ENCODE assay signal across 15 cellular contexts in genomic region chr3:31815006-31815405, GRCh38.
"Had no signal": no experiment of that assay in that cellular context is flagged by ENCODE, and none has a peak within 500 bp of the region (broad histone marks: within the 10 kb centered on the region; RNA-seq: fewer than 3 reads in every experiment).

No MANE protein-coding gene starts in this region.

- H3K9me3 ChIP-seq: esophagus squamous epithelium, upper lobe of left lung had no signal

- H3K4me3 ChIP-seq: breast epithelium, esophagus squamous epithelium, upper lobe of left lung had no signal

- H3K4me1 Mint-ChIP-seq: activated CD4-positive, alpha-beta T cell treated with anti-CD3 and anti-CD28 coated beads, Interleukin-2, amount 10 ng/mL, durations not matched to agents 24 days and 14 days had no signal

- H3K27ac Mint-ChIP-seq: activated CD4-positive, alpha-beta T cell treated with anti-CD3 and anti-CD28 coated beads, Interleukin-2, amount 10 ng/mL, durations not matched to agents 24 days and 14 days; activated naive CD4-positive, alpha-beta T cell treated with anti-CD3 and anti-CD28 coated beads for 36 hours; activated T-helper 1 cell treated with anti-CD3 and anti-CD28 coated beads, Interleukin-12 subunit alpha, Interleukin-12 subunit beta, Interleukin-2, Interleukin-4 antibody, amounts not matched to agents 30 ng/mL and 10 ng/mL and 1 ng/mL, durations not matched to agents 14 hours and 24 hours and 36 hours; T-helper 1 cell treated with Interleukin-12 subunit alpha and Interleukin-12 subunit beta and Interleukin-4 antibody, amounts not matched to agents 30 μg/mL and 1 μg/mL, for 36 hours had no signal

- H3K27me3 ChIP-seq: breast epithelium, esophagus squamous epithelium, upper lobe of left lung had no signal

- H3K79me2 ChIP-seq: parathyroid adenoma had no signal

- H3K9ac ChIP-seq: parathyroid adenoma had no signal

- DNase-seq: activated CD4-positive, alpha-beta T cell treated with anti-CD3 and anti-CD28 coated beads, Interleukin-2, amount 10 ng/mL, durations not matched to agents 24 days and 14 days; activated naive CD4-positive, alpha-beta T cell treated with anti-CD3 and anti-CD28 coated beads for 36 hours; esophagus squamous epithelium; foreskin fibroblast; glutamatergic neuron; mammary epithelial cell; retina; stimulated activated CD4-positive, alpha-beta T cell treated with anti-CD3 and anti-CD28 coated beads, Interleukin-4, amount 100 ng/mL, for 4 hours; upper lobe of left lung had no signal

- ATAC-seq: SK-N-SH treated with all-trans-retinoic acid at 6 μM for 48 hours had no signal

- H3K4me1 ChIP-seq: breast epithelium, esophagus squamous epithelium, parathyroid adenoma, upper lobe of left lung had no signal

- H3K27ac ChIP-seq: breast epithelium, esophagus squamous epithelium, parathyroid adenoma, upper lobe of left lung had no signal

- H2AFZ ChIP-seq: parathyroid adenoma had no signal

- H3K27me3 Mint-ChIP-seq: activated CD4-positive, alpha-beta T cell treated with anti-CD3 and anti-CD28 coated beads, Interleukin-2, amount 10 ng/mL, durations not matched to agents 24 days and 14 days had no signal

- H3K4me3 Mint-ChIP-seq: activated CD4-positive, alpha-beta T cell treated with anti-CD3 and anti-CD28 coated beads, Interleukin-2, amount 10 ng/mL, durations not matched to agents 24 days and 14 days; activated naive CD4-positive, alpha-beta T cell treated with anti-CD3 and anti-CD28 coated beads for 36 hours; activated T-helper 1 cell treated with anti-CD3 and anti-CD28 coated beads, Interleukin-12 subunit alpha, Interleukin-12 subunit beta, Interleukin-2, Interleukin-4 antibody, amounts not matched to agents 30 ng/mL and 10 ng/mL and 1 ng/mL, durations not matched to agents 14 hours and 24 hours and 36 hours; neural crest cell; T-helper 1 cell treated with Interleukin-12 subunit alpha and Interleukin-12 subunit beta and Interleukin-4 antibody, amounts not matched to agents 30 μg/mL and 1 μg/mL, for 36 hours had no signal

- H3K9me3 Mint-ChIP-seq: activated CD4-positive, alpha-beta T cell treated with anti-CD3 and anti-CD28 coated beads, Interleukin-2, amount 10 ng/mL, durations not matched to agents 24 days and 14 days; activated naive CD4-positive, alpha-beta T cell treated with anti-CD3 and anti-CD28 coated beads for 36 hours; activated T-helper 1 cell treated with anti-CD3 and anti-CD28 coated beads, Interleukin-12 subunit alpha, Interleukin-12 subunit beta, Interleukin-2, Interleukin-4 antibody, amounts not matched to agents 30 ng/mL and 10 ng/mL and 1 ng/mL, durations not matched to agents 14 hours and 24 hours and 36 hours; T-helper 1 cell treated with Interleukin-12 subunit alpha and Interleukin-12 subunit beta and Interleukin-4 antibody, amounts not matched to agents 30 μg/mL and 1 μg/mL, for 36 hours had no signal

- H3K36me3 ChIP-seq: breast epithelium, upper lobe of left lung had no signal
